In genomic region chr1:54816951-54817350, GRCh38 we compare ENCODE assay signal across 1 cellular context.
TF ChIP-seq lines count a peak whose summit lies in the region.

No MANE protein-coding gene starts in this region.

TF ChIP-seq in H1, 55 proteins besides CTCF, POLR2A, EP300 and RAD21 (continued from another document):
- TF ChIP-seq HDAC2 (IDR thresholded peaks at IDR 0.05; ENCODE audit: borderline replicate concordance in 1 of 2, low read depth in 2 of 2, low read length in 2 of 2) (no peak), E2F6 (IDR thresholded peaks at IDR 0.05) (no peak), GTF2F1 (IDR thresholded peaks at IDR 0.05; ENCODE audit: borderline replicate concordance, low read depth, low read length) (no peak)
